In the genomic region with DNA sequence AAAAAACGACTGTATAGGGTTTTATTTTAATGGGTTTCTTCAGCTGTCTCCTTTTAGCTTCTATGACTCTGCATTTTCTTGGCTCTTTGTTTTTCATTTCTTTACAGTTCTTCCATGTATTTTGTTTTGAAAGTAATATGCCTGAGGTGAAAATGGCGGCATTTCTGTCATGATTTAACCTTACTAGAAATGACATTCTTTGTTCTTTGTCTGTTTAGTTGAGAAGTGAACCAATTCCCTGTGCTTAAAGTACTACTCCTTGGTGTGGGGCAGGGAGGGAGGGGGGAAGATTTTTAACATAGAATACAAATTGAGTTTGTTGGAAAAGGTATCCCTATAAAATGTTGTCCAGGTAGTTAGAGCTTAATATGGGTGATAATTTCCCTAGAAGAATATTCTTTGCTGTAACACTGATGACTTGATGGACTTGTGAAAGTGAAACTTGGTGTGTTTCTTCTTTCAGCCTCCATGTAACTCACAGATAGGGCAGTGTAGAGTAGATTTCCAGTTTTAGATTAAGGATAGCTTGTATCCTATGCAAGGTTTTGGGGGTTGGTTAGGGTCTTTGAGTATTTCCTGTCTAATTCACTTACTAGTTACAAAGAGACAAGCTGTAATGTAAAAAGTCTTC, we compare ENCODE assay signal across 12 cellular contexts.
A peak's percentile ranks its signal among the peaks of the same experiment; 100 is the strongest.
DNase-seq lines count a peak whose midpoint lies in the region; ATAC-seq and TF ChIP-seq lines count a peak whose summit lies in the region.
"Had no signal": no experiment of that assay in that cellular context is flagged by ENCODE, and none has a peak within 500 bp of the region (broad histone marks: within the 10 kb centered on the region; RNA-seq: fewer than 3 reads in every experiment).

No MANE protein-coding gene starts in this region.

- in situ Hi-C loops in astrocyte of the spinal cord (cut with HindIII; ENCODE audit: low sequenced_read_pairs) (no loop called here), gastrocnemius medialis (cut with MboI; ENCODE audit: low sequenced_read_pairs in 4 of 4) (no loop called here)

- CTCF ChIA-PET in activated CD8-positive, alpha-beta memory T cell treated with anti-CD3 and anti-CD28 coated beads, Interleukin-2, amount 10 ng/mL, durations not matched to agents 7 days and 5 days (lab: Charles Lee) = interaction anchor here (1.1 to 1.6 kb wide), 2 partner anchors 21 to 167 kb away, joined by 3 to 5 read pairs; a partner anchor contains a TSS

- H3K36me3 Mint-ChIP-seq in activated CD8-positive, alpha-beta memory T cell treated with anti-CD3 and anti-CD28 coated beads, Interleukin-2, amount 10 ng/mL, durations not matched to agents 7 days and 5 days = peaks cover 3% of the 10 kb centered on the region

- H3K9me3 ChIP-seq in thyroid gland = no peaks in the 10 kb centered on the region
- H3K9me3 ChIP-seq in gastrocnemius medialis = no peaks in the 10 kb centered on the region

- H3K4me3 Mint-ChIP-seq in activated CD8-positive, alpha-beta memory T cell treated with anti-CD3 and anti-CD28 coated beads, Interleukin-2, amount 10 ng/mL, durations not matched to agents 7 days and 5 days = no peak overlapping the region

- TF ChIP-seq POLR2A in thyroid gland (IDR thresholded peaks at IDR 0.05) = no peak
- no peak for TF ChIP-seq POLR2A in gastrocnemius medialis (IDR thresholded peaks at IDR 0.05)

- peak overlapping the region in 2 of 3 donors; percentile 44 to 91 for H3K27ac ChIP-seq in thyroid gland
- no peak overlapping the region for H3K27ac ChIP-seq in gastrocnemius medialis

- H3K4me1 ChIP-seq in thyroid gland (peaks cover 52 to 55% of the 10 kb centered on the region in 2 donors), gastrocnemius medialis (peaks cover 12 to 20% of the 10 kb centered on the region in 2 donors)

- no peaks in the 10 kb centered on the region for H3K27me3 Mint-ChIP-seq in activated CD8-positive, alpha-beta memory T cell treated with anti-CD3 and anti-CD28 coated beads, Interleukin-2, amount 10 ng/mL, durations not matched to agents 7 days and 5 days

- ATAC-seq in activated CD8-positive, alpha-beta memory T cell treated with anti-CD3 and anti-CD28 coated beads, Interleukin-2, amount 10 ng/mL, durations not matched to agents 7 days and 5 days = peak; percentile 39
- no peak for ATAC-seq in gastrocnemius medialis

- peaks cover 31% of the 10 kb centered on the region for H3K4me1 Mint-ChIP-seq in activated CD8-positive, alpha-beta memory T cell treated with anti-CD3 and anti-CD28 coated beads, Interleukin-2, amount 10 ng/mL, durations not matched to agents 7 days and 5 days

- intact Hi-C loops in thyroid gland (cut with DNase I) = no loop called here
- intact Hi-C loops in gastrocnemius medialis (cut with DNase I; ENCODE audit: low total_unique reads) = no loop called here

- no peak for DNase-seq in activated CD8-positive, alpha-beta memory T cell treated with anti-CD3 and anti-CD28 coated beads, Interleukin-2, amount 10 ng/mL, durations not matched to agents 7 days and 5 days
- DNase-seq in activated CD8-positive, alpha-beta memory T cell treated with anti-CD3 and anti-CD28 coated beads, Interleukin-2, amount 50 U/mL, for 4 hours = no peak
- DNase-seq in astrocyte of the spinal cord (ENCODE audit: low read depth, low spot score) = peak; percentile 26
- peak; percentile 49 for DNase-seq in iris pigment epithelial cell (ENCODE audit: low read depth)
- DNase-seq in thyroid gland = no peak
- no peak for DNase-seq in gastrocnemius medialis
- no peak for DNase-seq in NCI-H1694 treated with DMSO at 0.1 percent for 48 hours (lab: John Stamatoyannopoulos, UW)
- DNase-seq in SKM-1 treated with dmso at 0.1 percent for 144 hours (lab: John Stamatoyannopoulos, UW; ENCODE audit: unreplicated experiment) = no peak
- DNase-seq: activated T-cell treated with anti-CD3 and anti-CD28 coated beads, Interleukin-2, amount 50 U/mL, for 1 hour; foreskin fibroblast; NCI-H2227 treated with DMSO at 0.1 percent for 48 hours; stimulated activated CD4-positive, alpha-beta T cell treated with anti-CD3 and anti-CD28 coated beads, Interleukin-4, amount 100 ng/mL, for 24 hours had no signal

- H3K36me3 ChIP-seq in thyroid gland (no peaks in the 10 kb centered on the region), gastrocnemius medialis (no peaks in the 10 kb centered on the region)

- H3K9me3 Mint-ChIP-seq in activated CD8-positive, alpha-beta memory T cell treated with anti-CD3 and anti-CD28 coated beads, Interleukin-2, amount 10 ng/mL, durations not matched to agents 7 days and 5 days (ENCODE audit: low read depth) = no peaks in the 10 kb centered on the region

- TF ChIP-seq CTCF in astrocyte of the spinal cord (IDR thresholded peaks at IDR 0.05; ENCODE audit: low read depth, low read length) = no peak
- no peak for TF ChIP-seq CTCF in thyroid gland (IDR thresholded peaks at IDR 0.05)
- no peak for TF ChIP-seq CTCF in gastrocnemius medialis (IDR thresholded peaks at IDR 0.05 in 4 of 5, conservative IDR thresholded peaks at IDR 0.05 in 1 of 5)

- 41 to 53% methylated on average over 2 of the region's 2 CpGs for WGBS in thyroid gland, 2 donors

- no peak overlapping the region for H3K27ac Mint-ChIP-seq in activated CD8-positive, alpha-beta memory T cell treated with anti-CD3 and anti-CD28 coated beads, Interleukin-2, amount 10 ng/mL, durations not matched to agents 7 days and 5 days

- H3K27me3 ChIP-seq in thyroid gland (no peaks in the 10 kb centered on the region), gastrocnemius medialis (no peaks in the 10 kb centered on the region)

- H3K4me3 ChIP-seq in astrocyte of the spinal cord (ENCODE audit: low read depth, low read length) (no peak overlapping the region), thyroid gland (replicated peaks in 1 of 3) (no peak overlapping the region), gastrocnemius medialis (no peak overlapping the region)

Comparison
In these comparisons a context has a peak if more than half of its experiments do, and no peak if none do; other contexts are left out.
1. DNase-seq: peak in astrocyte of the spinal cord (single experiment) and iris pigment epithelial cell (single experiment); none in activated CD8-positive, alpha-beta memory T cell treated with anti-CD3 and anti-CD28 coated beads, Interleukin-2, amount 10 ng/mL, durations not matched to agents 7 days and 5 days (single experiment), activated CD8-positive, alpha-beta memory T cell treated with anti-CD3 and anti-CD28 coated beads, Interleukin-2, amount 50 U/mL, for 4 hours (single experiment), thyroid gland (0 of 2), gastrocnemius medialis (0 of 2), NCI-H1694 treated with DMSO at 0.1 percent for 48 hours (single experiment) and SKM-1 treated with dmso at 0.1 percent for 144 hours (single experiment).
2. H3K27ac ChIP-seq: peak in thyroid gland (2 of 3); none in gastrocnemius medialis (0 of 4).